2 cellular contexts compared by ENCODE assay signal in genomic region chr4:147054241-147054902, GRCh38.
A peak's percentile ranks its signal among the peaks of the same experiment; 100 is the strongest.
TF ChIP-seq lines count a peak whose summit lies in the region.

No MANE protein-coding gene starts in this region.

TF ChIP-seq in SK-N-SH treated with all-trans-retinoic acid at 6 μM for 48 hours, 23 proteins besides CTCF, POLR2A, EP300 and RAD21 (continued from another document):
- TF ChIP-seq PATZ1 (CRISPR knock-in tag; IDR thresholded peaks at IDR 0.05; ENCODE audit: borderline replicate concordance) (no peak), TCF4 (CRISPR knock-in tag; IDR thresholded peaks at IDR 0.05; ENCODE audit: borderline replicate concordance) (peak; percentile 68), CREB5 (CRISPR knock-in tag; IDR thresholded peaks at IDR 0.05; ENCODE audit: low read depth) (peak; percentile 58), ISL1 (CRISPR knock-in tag; IDR thresholded peaks at IDR 0.05) (peak; percentile 98), GLIS3 (CRISPR knock-in tag; IDR thresholded peaks at IDR 0.05) (no peak), ZNF8 (CRISPR knock-in tag; IDR thresholded peaks at IDR 0.05) (no peak), ZFP30 (CRISPR knock-in tag; IDR thresholded peaks at IDR 0.05) (no peak), CSRNP3 (CRISPR knock-in tag; IDR thresholded peaks at IDR 0.05) (0 out of 2 replicates have a peak, but pooled peaks have one; percentile 14), ZFP3 (CRISPR knock-in tag; IDR thresholded peaks at IDR 0.05) (peak; percentile 44; the same call in 1 of the 2 replicates)
- TF ChIP-seq, protein P1, sequence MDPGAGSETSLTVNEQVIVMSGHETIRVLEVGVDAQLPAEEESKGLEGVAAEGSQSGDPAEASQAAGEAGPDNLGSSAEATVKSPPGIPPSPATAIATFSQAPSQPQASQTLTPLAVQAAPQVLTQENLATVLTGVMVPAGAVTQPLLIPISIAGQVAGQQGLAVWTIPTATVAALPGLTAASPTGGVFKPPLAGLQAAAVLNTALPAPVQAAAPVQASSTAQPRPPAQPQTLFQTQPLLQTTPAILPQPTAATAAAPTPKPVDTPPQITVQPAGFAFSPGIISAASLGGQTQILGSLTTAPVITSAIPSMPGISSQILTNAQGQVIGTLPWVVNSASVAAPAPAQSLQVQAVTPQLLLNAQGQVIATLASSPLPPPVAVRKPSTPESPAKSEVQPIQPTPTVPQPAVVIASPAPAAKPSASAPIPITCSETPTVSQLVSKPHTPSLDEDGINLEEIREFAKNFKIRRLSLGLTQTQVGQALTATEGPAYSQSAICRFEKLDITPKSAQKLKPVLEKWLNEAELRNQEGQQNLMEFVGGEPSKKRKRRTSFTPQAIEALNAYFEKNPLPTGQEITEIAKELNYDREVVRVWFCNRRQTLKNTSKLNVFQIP (CRISPR knock-in tag; IDR thresholded peaks at IDR 0.05; ENCODE audit: borderline replicate concordance, low read depth), result no peak
- TF ChIP-seq, protein P2, sequence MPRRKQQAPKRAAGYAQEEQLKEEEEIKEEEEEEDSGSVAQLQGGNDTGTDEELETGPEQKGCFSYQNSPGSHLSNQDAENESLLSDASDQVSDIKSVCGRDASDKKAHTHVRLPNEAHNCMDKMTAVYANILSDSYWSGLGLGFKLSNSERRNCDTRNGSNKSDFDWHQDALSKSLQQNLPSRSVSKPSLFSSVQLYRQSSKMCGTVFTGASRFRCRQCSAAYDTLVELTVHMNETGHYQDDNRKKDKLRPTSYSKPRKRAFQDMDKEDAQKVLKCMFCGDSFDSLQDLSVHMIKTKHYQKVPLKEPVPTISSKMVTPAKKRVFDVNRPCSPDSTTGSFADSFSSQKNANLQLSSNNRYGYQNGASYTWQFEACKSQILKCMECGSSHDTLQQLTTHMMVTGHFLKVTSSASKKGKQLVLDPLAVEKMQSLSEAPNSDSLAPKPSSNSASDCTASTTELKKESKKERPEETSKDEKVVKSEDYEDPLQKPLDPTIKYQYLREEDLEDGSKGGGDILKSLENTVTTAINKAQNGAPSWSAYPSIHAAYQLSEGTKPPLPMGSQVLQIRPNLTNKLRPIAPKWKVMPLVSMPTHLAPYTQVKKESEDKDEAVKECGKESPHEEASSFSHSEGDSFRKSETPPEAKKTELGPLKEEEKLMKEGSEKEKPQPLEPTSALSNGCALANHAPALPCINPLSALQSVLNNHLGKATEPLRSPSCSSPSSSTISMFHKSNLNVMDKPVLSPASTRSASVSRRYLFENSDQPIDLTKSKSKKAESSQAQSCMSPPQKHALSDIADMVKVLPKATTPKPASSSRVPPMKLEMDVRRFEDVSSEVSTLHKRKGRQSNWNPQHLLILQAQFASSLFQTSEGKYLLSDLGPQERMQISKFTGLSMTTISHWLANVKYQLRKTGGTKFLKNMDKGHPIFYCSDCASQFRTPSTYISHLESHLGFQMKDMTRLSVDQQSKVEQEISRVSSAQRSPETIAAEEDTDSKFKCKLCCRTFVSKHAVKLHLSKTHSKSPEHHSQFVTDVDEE (CRISPR knock-in tag; IDR thresholded peaks at IDR 0.05), result peak; percentile 84

TF ChIP-seq in SK-N-SH, 30 proteins besides CTCF, POLR2A, EP300 and RAD21 (continued from another document):
- TF ChIP-seq, protein P3, sequence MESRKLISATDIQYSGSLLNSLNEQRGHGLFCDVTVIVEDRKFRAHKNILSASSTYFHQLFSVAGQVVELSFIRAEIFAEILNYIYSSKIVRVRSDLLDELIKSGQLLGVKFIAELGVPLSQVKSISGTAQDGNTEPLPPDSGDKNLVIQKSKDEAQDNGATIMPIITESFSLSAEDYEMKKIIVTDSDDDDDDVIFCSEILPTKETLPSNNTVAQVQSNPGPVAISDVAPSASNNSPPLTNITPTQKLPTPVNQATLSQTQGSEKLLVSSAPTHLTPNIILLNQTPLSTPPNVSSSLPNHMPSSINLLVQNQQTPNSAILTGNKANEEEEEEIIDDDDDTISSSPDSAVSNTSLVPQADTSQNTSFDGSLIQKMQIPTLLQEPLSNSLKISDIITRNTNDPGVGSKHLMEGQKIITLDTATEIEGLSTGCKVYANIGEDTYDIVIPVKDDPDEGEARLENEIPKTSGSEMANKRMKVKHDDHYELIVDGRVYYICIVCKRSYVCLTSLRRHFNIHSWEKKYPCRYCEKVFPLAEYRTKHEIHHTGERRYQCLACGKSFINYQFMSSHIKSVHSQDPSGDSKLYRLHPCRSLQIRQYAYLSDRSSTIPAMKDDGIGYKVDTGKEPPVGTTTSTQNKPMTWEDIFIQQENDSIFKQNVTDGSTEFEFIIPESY (IDR thresholded peaks at IDR 0.05; ENCODE audit: borderline replicate concordance, low read depth), result no peak
- TF ChIP-seq YY1 (IDR thresholded peaks at IDR 0.05; ENCODE audit: low read depth) (no peak), TEAD4 (IDR thresholded peaks at IDR 0.05; ENCODE audit: borderline replicate concordance, insufficient read depth) (no peak), IRF3 (IDR thresholded peaks at IDR 0.05; ENCODE audit: low read depth, low read length) (no peak)
